8 cellular contexts compared by ENCODE assay signal in genomic region chr7:2757361-2757903, GRCh38.
A peak's percentile ranks its signal among the peaks of the same experiment; 100 is the strongest.
DNase-seq lines count a peak whose midpoint lies in the region; ATAC-seq, FAIRE-seq and TF ChIP-seq lines count a peak whose summit lies in the region.

No MANE protein-coding gene starts in this region.

- peak; percentile 8 for ATAC-seq in activated CD4-positive, alpha-beta T cell treated with anti-CD3 and anti-CD28 coated beads for 36 hours

- no peaks in the 10 kb centered on the region for H4K20me1 ChIP-seq in keratinocyte (ENCODE audit: control insufficient read depth, extremely low read depth, insufficient read depth, low read length)

- H3K27ac Mint-ChIP-seq in activated CD4-positive, alpha-beta T cell treated with anti-CD3 and anti-CD28 coated beads for 36 hours, result peak overlapping the region; percentile 93

- H3K27me3 ChIP-seq in HUES64 (ENCODE audit: insufficient read depth, low read length), result no peaks in the 10 kb centered on the region
- H3K27me3 ChIP-seq in keratinocyte (ENCODE audit: control insufficient read depth, extremely low read depth, insufficient read depth, low read length), result no peaks in the 10 kb centered on the region

- H3K4me2 ChIP-seq in keratinocyte (ENCODE audit: control insufficient read depth, extremely low read depth, insufficient read depth, low read depth, low read length), result peak overlapping the region; percentile 94

- H3K9me3 Mint-ChIP-seq in activated CD4-positive, alpha-beta T cell treated with anti-CD3 and anti-CD28 coated beads for 36 hours (ENCODE audit: low read depth), result peaks cover 2% of the 10 kb centered on the region

- H3K79me2 ChIP-seq in keratinocyte (ENCODE audit: control insufficient read depth, insufficient read depth, low read length), result peaks cover 10% of the 10 kb centered on the region

- WGBS in HUES64, result 89% methylated on average over 11 of the region's 11 CpGs

- peaks cover 45% of the 10 kb centered on the region for H3K4me1 Mint-ChIP-seq in activated CD4-positive, alpha-beta T cell treated with anti-CD3 and anti-CD28 coated beads for 36 hours

- dilution Hi-C loops in keratinocyte (cut with MboI; ENCODE audit: extremely low pct_ligation_motif_present, low sequenced_read_pairs), result no loop called here

- DNase-seq in activated CD4-positive, alpha-beta T cell treated with anti-CD3 and anti-CD28 coated beads for 36 hours, result no peak
- DNase-seq in activated CD4-positive, alpha-beta T cell treated with anti-CD3 and anti-CD28 coated beads, Interleukin-2, amount 50 U/mL, for 48 hours, result no peak
- DNase-seq in amygdala (lab: John Stamatoyannopoulos, UW), result peak in 33 of 56 donors; percentile 31 to 81 (median 60)
- DNase-seq in keratinocyte (ENCODE audit: low read depth, low spot score), result peak; percentile 26
- peak in 28 of 49 donors; percentile 30 to 87 (median 64) for DNase-seq in substantia nigra (lab: John Stamatoyannopoulos, UW)
- no peak for DNase-seq in stimulated activated CD4-positive, alpha-beta T cell treated with anti-CD3 and anti-CD28 coated beads, Interleukin-4, amount 100 ng/mL, for 1 hour
- no peak for DNase-seq in iPS-NIHi7 (ENCODE audit: extremely low spot score)

- peaks cover 16% of the 10 kb centered on the region for H3K36me3 ChIP-seq in HUES64 (ENCODE audit: insufficient read depth, low read length)
- peaks cover 3% of the 10 kb centered on the region in 2 experiments for H3K36me3 ChIP-seq in keratinocyte (ENCODE audit: control insufficient read depth in 2 of 2, extremely low read depth in 1 of 2, insufficient read depth in 2 of 2, low read length in 2 of 2)

- CTCF ChIA-PET in activated CD4-positive, alpha-beta T cell treated with anti-CD3 and anti-CD28 coated beads for 36 hours (lab: Charles Lee), result interaction anchor here (0.5 to 3.1 kb wide), 14 partner anchors 10 to 361 kb away, joined by 3 to 15 read pairs (median 5); no protein-coding TSS in a partner anchor

- FAIRE-seq in keratinocyte (lab: Jason Lieb, UNC), result peak; percentile 58

- TF ChIP-seq CTCF in keratinocyte (optimal IDR thresholded peaks at IDR 0.05 in 1 of 3, IDR thresholded peaks at IDR 0.05 in 1 of 3, conservative IDR thresholded peaks at IDR 0.05 in 1 of 3; ENCODE audit: extremely low read depth in 1 of 3, insufficient read depth in 2 of 3, low read length in 3 of 3), result no peak

- intact Hi-C loops in activated CD4-positive, alpha-beta T cell treated with anti-CD3 and anti-CD28 coated beads for 36 hours (cut with DNase I, micrococcal nuclease), result loop anchor here in 1 of 2 experiments (5.0 to 10.0 kb wide), 2 partner anchors 85 to 707 kb away; partner anchors contain the start of gene GNA12

- H3K27ac ChIP-seq in HUES64 (ENCODE audit: low read depth, low read length) (peak overlapping the region; percentile 44; the same call in 1 of the 2 replicates), keratinocyte (ENCODE audit: control insufficient read depth, insufficient read depth, low read length) (peak overlapping the region; percentile 83), substantia nigra (ENCODE audit: low read depth, low read length, poor library complexity, severe bottlenecking) (no peak overlapping the region)

- H3K4me3 Mint-ChIP-seq in activated CD4-positive, alpha-beta T cell treated with anti-CD3 and anti-CD28 coated beads for 36 hours, result peak overlapping the region; percentile 50

- H3K4me3 ChIP-seq in HUES64 (ENCODE audit: low read length) (no peak overlapping the region), keratinocyte (ENCODE audit: control insufficient read depth in 2 of 3, extremely low read depth in 1 of 3, insufficient read depth in 2 of 3, low read depth in 1 of 3, low read length in 3 of 3) (peak overlapping the region in 2 of 3 experiments; percentile 5 to 29)

- POLR2A ChIA-PET in activated CD4-positive, alpha-beta T cell treated with anti-CD3 and anti-CD28 coated beads for 36 hours (lab: Charles Lee), result interaction anchor here (0.7 to 1.6 kb wide), 6 partner anchors 13 to 351 kb away, joined by 3 to 15 read pairs (median 4); no protein-coding TSS in a partner anchor

- no peak overlapping the region for H2AFZ ChIP-seq in keratinocyte (ENCODE audit: control insufficient read depth, low read length)

- no peaks in the 10 kb centered on the region for H3K27me3 Mint-ChIP-seq in activated CD4-positive, alpha-beta T cell treated with anti-CD3 and anti-CD28 coated beads for 36 hours

- H3K9ac ChIP-seq in HUES64 (ENCODE audit: low read depth, low read length) (peak overlapping the region; percentile 49; the same call in 1 of the 2 replicates), keratinocyte (ENCODE audit: control insufficient read depth, extremely low read depth, insufficient read depth, low read length) (peak overlapping the region; percentile 76)

- H3K36me3 Mint-ChIP-seq in activated CD4-positive, alpha-beta T cell treated with anti-CD3 and anti-CD28 coated beads for 36 hours (ENCODE audit: low read depth), result peaks cover 16% of the 10 kb centered on the region

- peaks cover 18% of the 10 kb centered on the region for H3K4me1 ChIP-seq in HUES64 (ENCODE audit: insufficient read depth, low read length)
- peaks cover 44% of the 10 kb centered on the region for H3K4me1 ChIP-seq in keratinocyte (ENCODE audit: control insufficient read depth, extremely low read depth, insufficient read depth, low read length)

- H3K9me3 ChIP-seq in HUES64 (ENCODE audit: insufficient read depth, low read depth, low read length) (no peaks in the 10 kb centered on the region), keratinocyte (ENCODE audit: control insufficient read depth, low read depth, low read length) (no peaks in the 10 kb centered on the region)

- no peaks in the 10 kb centered on the region for H3K9me1 ChIP-seq in keratinocyte (ENCODE audit: control insufficient read depth, extremely low read depth, insufficient read depth, low read length)

Comparison
In these comparisons a context has a peak if more than half of its experiments do, and no peak if none do; other contexts are left out.
1. DNase-seq: peak in amygdala (33 of 56), keratinocyte (single experiment) and substantia nigra (28 of 49); none in activated CD4-positive, alpha-beta T cell treated with anti-CD3 and anti-CD28 coated beads for 36 hours (single experiment), activated CD4-positive, alpha-beta T cell treated with anti-CD3 and anti-CD28 coated beads, Interleukin-2, amount 50 U/mL, for 48 hours (0 of 2), stimulated activated CD4-positive, alpha-beta T cell treated with anti-CD3 and anti-CD28 coated beads, Interleukin-4, amount 100 ng/mL, for 1 hour (single experiment) and iPS-NIHi7 (single experiment).